In genomic region chr18:42437646-42438045, GRCh38 we compare ENCODE assay signal across 19 cellular contexts.
DNase-seq lines count a peak whose midpoint lies in the region; FAIRE-seq and TF ChIP-seq lines count a peak whose summit lies in the region.
"Had no signal": no experiment of that assay in that cellular context is flagged by ENCODE, and none has a peak within 500 bp of the region (broad histone marks: within the 10 kb centered on the region; RNA-seq: fewer than 3 reads in every experiment).

No MANE protein-coding gene starts in this region.

- TF ChIP-seq CTCF in adrenal gland (IDR thresholded peaks at IDR 0.05): no peak
- TF ChIP-seq CTCF in fibroblast of mammary gland (conservative IDR thresholded peaks at IDR 0.05; ENCODE audit: control insufficient read depth, insufficient read depth, low read depth, low read length): no peak

- no peak for FAIRE-seq in H54 (lab: Jason Lieb, UNC)
- FAIRE-seq: keratinocyte had no signal

- WGBS in adrenal gland, 4 donors: 50 to 80% (median 65%) methylated on average over 1 to 2 of the region's 2 CpGs

- H3K4me3 ChIP-seq in adrenal gland (no peak overlapping the region), fibroblast of mammary gland (ENCODE audit: control insufficient read depth, low read depth, low read length) (no peak overlapping the region)

- no peaks in the 10 kb centered on the region for H3K9me3 ChIP-seq in adrenal gland (replicated peaks in 1 of 3)
- H3K9me3 ChIP-seq: BE2C had no signal

- DNase-seq in NCI-H1092 treated with DMSO at 0.1 percent for 48 hours (lab: John Stamatoyannopoulos, UW): peak; percentile 19
- DNase-seq in NCI-H1092 (lab: John Stamatoyannopoulos, UW): no peak
- DNase-seq in adrenal gland: peak; percentile 37 to 87 (median 63)
- DNase-seq in fibroblast of mammary gland (ENCODE audit: low read depth): peak; percentile 41
- peak; percentile 55 for DNase-seq in retina
- DNase-seq in H54 (ENCODE audit: insufficient read length, low spot score): no peak
- no peak for DNase-seq in T1000 (lab: John Stamatoyannopoulos, UW)
- DNase-seq in erythroblast (lab: John Stamatoyannopoulos, UW): no peak
- DNase-seq: 8988T; activated CD4-positive, alpha-beta T cell treated with anti-CD3 and anti-CD28 coated beads for 48 hours; activated effector memory CD4-positive, alpha-beta T cell treated with anti-CD3 and anti-CD28 coated beads, Interleukin-2, amount 50 U/mL, for 16 hours; BE2C; effector CD8-positive, alpha-beta T cell; H7; hippocampal formation; mesenchymal stem cell; stimulated activated CD4-positive, alpha-beta T cell treated with anti-CD3 and anti-CD28 coated beads, Interleukin-4, amount 100 ng/mL, for 24 hours; SW 1271 had no signal

- no peaks in the 10 kb centered on the region for H3K36me3 ChIP-seq in adrenal gland (replicated peaks in 1 of 2)
- H3K36me3 ChIP-seq: BE2C had no signal

- no peaks in the 10 kb centered on the region for H3K4me1 ChIP-seq in adrenal gland (replicated peaks in 1 of 2)
- H3K4me1 ChIP-seq: BE2C had no signal

- intact Hi-C loops in adrenal gland (cut with DNase I): no loop called here

- no peak overlapping the region for H3K27ac ChIP-seq in adrenal gland

- no peaks in the 10 kb centered on the region for H3K27me3 ChIP-seq in adrenal gland
- H3K27me3 ChIP-seq: BE2C had no signal

- TF ChIP-seq POLR2A in adrenal gland (IDR thresholded peaks at IDR 0.05): no peak
- no peak for TF ChIP-seq POLR2A in H54 (IDR thresholded peaks at IDR 0.05; ENCODE audit: low read depth, low read length)
- no peak for TF ChIP-seq POLR2A in erythroblast (IDR thresholded peaks at IDR 0.05; ENCODE audit: low read length)

Comparison
In these comparisons a context has a peak if more than half of its experiments do, and no peak if none do; other contexts are left out.
1. DNase-seq: peak in NCI-H1092 treated with DMSO at 0.1 percent for 48 hours (single experiment), adrenal gland (7 of 7), fibroblast of mammary gland (single experiment) and retina (single experiment); none in NCI-H1092 (single experiment), H54 (single experiment), T1000 (single experiment) and erythroblast (0 of 2).